In the genomic region with DNA sequence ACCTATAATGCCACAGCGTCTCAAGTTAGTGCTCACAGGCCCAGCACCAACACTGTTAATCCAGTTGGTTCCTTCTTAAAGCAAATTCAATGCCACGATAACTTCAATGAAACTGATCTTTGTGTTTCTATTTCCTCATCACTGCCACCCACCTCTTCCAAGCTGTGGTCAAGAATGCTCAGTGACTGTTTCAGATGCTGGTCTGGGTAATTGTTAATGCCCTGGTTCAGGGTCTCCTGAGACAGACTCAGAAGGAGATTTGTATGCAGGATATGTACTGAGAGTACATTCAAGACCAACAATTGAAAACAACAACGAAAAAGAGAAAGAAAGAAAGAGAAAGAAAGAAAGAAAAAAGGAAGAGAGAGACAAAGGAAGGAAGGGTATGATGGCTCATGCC, we compare ENCODE assay signal across 19 cellular contexts.
"Had no signal": no experiment of that assay in that cellular context is flagged by ENCODE, and none has a peak within 500 bp of the region (broad histone marks: within the 10 kb centered on the region; RNA-seq: fewer than 3 reads in every experiment).

No MANE protein-coding gene starts in this region.

- H3K27me3 Mint-ChIP-seq: activated naive CD4-positive, alpha-beta T cell treated with anti-CD3 and anti-CD28 coated beads, Interleukin-2, amount 10 ng/mL, durations not matched to agents 7 days and 5 days; T-helper 17 cell had no signal

- H3K9me3 Mint-ChIP-seq: activated naive CD4-positive, alpha-beta T cell treated with anti-CD3 and anti-CD28 coated beads, Interleukin-2, amount 10 ng/mL, durations not matched to agents 7 days and 5 days had no signal

- H3K4me3 Mint-ChIP-seq: activated naive CD4-positive, alpha-beta T cell treated with anti-CD3 and anti-CD28 coated beads, Interleukin-2, amount 10 ng/mL, durations not matched to agents 7 days and 5 days; T-helper 17 cell had no signal

- H3K27ac ChIP-seq: ascending aorta, gastrocnemius medialis, ovary, right lobe of liver had no signal

- H3K4me1 Mint-ChIP-seq: activated naive CD4-positive, alpha-beta T cell treated with anti-CD3 and anti-CD28 coated beads, Interleukin-2, amount 10 ng/mL, durations not matched to agents 7 days and 5 days; T-helper 17 cell had no signal

- DNase-seq: activated CD4-positive, alpha-beta T cell treated with anti-CD3 and anti-CD28 coated beads, Interleukin-2, amount 50 U/mL, for 1 hour; activated CD4-positive, CD25-positive, alpha-beta regulatory T cell treated with anti-CD3 and anti-CD28 coated beads, Interleukin-2, amount 50 U/mL, for 72 hours; activated CD8-positive, alpha-beta memory T cell treated with anti-CD3 and anti-CD28 coated beads for 24 hours; activated CD8-positive, alpha-beta memory T cell treated with anti-CD3 and anti-CD28 coated beads, Interleukin-2, amount 50 U/mL, for 48 hours; activated effector memory CD4-positive, alpha-beta T cell treated with Interleukin-2 at 50 U/mL for 16 hours; activated naive CD4-positive, alpha-beta T cell treated with anti-CD3 and anti-CD28 coated beads, Interleukin-2, amount 10 ng/mL, durations not matched to agents 7 days and 5 days; activated T-cell treated with anti-CD3 and anti-CD28 coated beads, Interleukin-2, amount 50 U/mL, for 48 hours; cerebellar nuclear complex; cortex of kidney; erythroblast; gastrocnemius medialis; head of caudate nucleus; ovary; right lobe of liver; small intestine; stimulated activated CD4-positive, alpha-beta T cell treated with anti-CD3 and anti-CD28 coated beads, Interleukin-4, amount 100 ng/mL, for 1 hour; T-helper 17 cell had no signal

- H3K4me1 ChIP-seq: right lobe of liver had no signal

- H3K27ac Mint-ChIP-seq: activated naive CD4-positive, alpha-beta T cell treated with anti-CD3 and anti-CD28 coated beads, Interleukin-2, amount 10 ng/mL, durations not matched to agents 7 days and 5 days; T-helper 17 cell had no signal

- H3K27me3 ChIP-seq: ascending aorta, gastrocnemius medialis, ovary, right lobe of liver had no signal

- H3K36me3 ChIP-seq: ascending aorta, gastrocnemius medialis, ovary, right lobe of liver had no signal

- H3K9me3 ChIP-seq: ascending aorta, gastrocnemius medialis, ovary, right lobe of liver had no signal

- ATAC-seq: gastrocnemius medialis, right lobe of liver, T-helper 17 cell had no signal

- H3K36me3 Mint-ChIP-seq: activated naive CD4-positive, alpha-beta T cell treated with anti-CD3 and anti-CD28 coated beads, Interleukin-2, amount 10 ng/mL, durations not matched to agents 7 days and 5 days had no signal

- H3K4me3 ChIP-seq: ascending aorta, gastrocnemius medialis, lung, ovary, right lobe of liver had no signal
